Comparison of ENCODE assay signal across 1 cellular context in genomic region chr16:17555176-17555575, GRCh38.
TF ChIP-seq lines count a peak whose summit lies in the region.

No MANE protein-coding gene starts in this region.

TF ChIP-seq in SK-N-SH, 30 proteins besides CTCF, POLR2A, EP300 and RAD21 (continued from another document):
- TF ChIP-seq TEAD4 (IDR thresholded peaks at IDR 0.05; ENCODE audit: borderline replicate concordance, insufficient read depth) = peak; percentile 75; the same call in 1 of the 2 replicates
- peak; percentile 95 for TF ChIP-seq RXRA (IDR thresholded peaks at IDR 0.05; ENCODE audit: borderline replicate concordance, low read depth)
- TF ChIP-seq MXI1 (IDR thresholded peaks at IDR 0.05; ENCODE audit: low read depth, low read length) = no peak
- peak; percentile 88 for TF ChIP-seq JUND (IDR thresholded peaks at IDR 0.05)
- no peak for TF ChIP-seq ELF1 (IDR thresholded peaks at IDR 0.05)
- TF ChIP-seq, protein P1, sequence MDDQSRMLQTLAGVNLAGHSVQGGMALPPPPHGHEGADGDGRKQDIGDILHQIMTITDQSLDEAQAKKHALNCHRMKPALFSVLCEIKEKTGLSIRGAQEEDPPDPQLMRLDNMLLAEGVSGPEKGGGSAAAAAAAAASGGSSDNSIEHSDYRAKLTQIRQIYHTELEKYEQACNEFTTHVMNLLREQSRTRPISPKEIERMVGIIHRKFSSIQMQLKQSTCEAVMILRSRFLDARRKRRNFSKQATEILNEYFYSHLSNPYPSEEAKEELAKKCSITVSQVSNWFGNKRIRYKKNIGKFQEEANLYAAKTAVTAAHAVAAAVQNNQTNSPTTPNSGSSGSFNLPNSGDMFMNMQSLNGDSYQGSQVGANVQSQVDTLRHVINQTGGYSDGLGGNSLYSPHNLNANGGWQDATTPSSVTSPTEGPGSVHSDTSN (IDR thresholded peaks at IDR 0.05) = peak; percentile 91
- peak; percentile 32; the same call in 1 of the 2 replicates for TF ChIP-seq POLR2AphosphoS5 (IDR thresholded peaks at IDR 0.05; ENCODE audit: low read depth, low read length)
- TF ChIP-seq USF1 (IDR thresholded peaks at IDR 0.05; ENCODE audit: borderline replicate concordance, low read depth) = no peak
- peak; percentile 89 for TF ChIP-seq FOSL2 (IDR thresholded peaks at IDR 0.05; ENCODE audit: borderline replicate concordance, low read depth)
- no peak for TF ChIP-seq RFX5 (IDR thresholded peaks at IDR 0.05; ENCODE audit: low read length)
- TF ChIP-seq TCF12 (IDR thresholded peaks at IDR 0.05) = peak; percentile 90
- TF ChIP-seq CHD2 (IDR thresholded peaks at IDR 0.05; ENCODE audit: low read length, partially characterized antibody) = no peak
- no peak for TF ChIP-seq REST (IDR thresholded peaks at IDR 0.05; ENCODE audit: low read depth, low read length)
- TF ChIP-seq, protein P2, sequence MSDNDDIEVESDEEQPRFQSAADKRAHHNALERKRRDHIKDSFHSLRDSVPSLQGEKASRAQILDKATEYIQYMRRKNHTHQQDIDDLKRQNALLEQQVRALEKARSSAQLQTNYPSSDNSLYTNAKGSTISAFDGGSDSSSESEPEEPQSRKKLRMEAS (IDR thresholded peaks at IDR 0.05; ENCODE audit: low read depth) = peak; percentile 48; the same call in 1 of the 2 replicates
